Comparison of ENCODE assay signal across 33 cellular contexts in genomic region chr7:86243171-86243570, GRCh38.
"Had no signal": no experiment of that assay in that cellular context is flagged by ENCODE, and none has a peak within 500 bp of the region (broad histone marks: within the 10 kb centered on the region; RNA-seq: fewer than 3 reads in every experiment).

No MANE protein-coding gene starts in this region.

- H3K9me3 ChIP-seq: MG63 had no signal

- H3K4me3 ChIP-seq: MG63 had no signal

- H3K27me3 ChIP-seq: MG63 had no signal

- H3K4me2 ChIP-seq: KMS-11 had no signal

- H3K27ac ChIP-seq: KMS-11 had no signal

- H3K36me3 ChIP-seq: MG63 had no signal

- H3K9ac ChIP-seq: KMS-11 had no signal

- DNase-seq: Karpas-422, Kasumi-1, KG1, MG63, MM.1S, MV-4-11, NCI-H1048, NCI-H1092, NCI-H1092 treated with DMSO at 0.1 percent for 48 hours, NCI-H1105, NCI-H1105 treated with DMSO at 0.1 percent for 48 hours, NCI-H1417 treated with DMSO at 0.1 percent for 48 hours, NCI-H1436, NCI-H1436 treated with DMSO at 0.1 percent for 48 hours, NCI-H146, NCI-H1694, NCI-H1694 treated with DMSO at 0.1 percent for 48 hours, NCI-H187, NCI-H187 treated with DMSO at 0.1 percent for 48 hours, NCI-H1930, NCI-H2029, NCI-H2029 treated with DMSO at 0.1 percent for 48 hours, NCI-H2081, NCI-H2081 treated with DMSO at 0.1 percent for 48 hours, NCI-H2107, NCI-H2171, NCI-H2171 treated with DMSO at 0.1 percent for 48 hours, NCI-H2227 treated with DMSO at 0.1 percent for 48 hours, NCI-H226, NCI-H345, NCI-H446, NCI-H446 treated with DMSO at 0.1 percent for 48 hours had no signal
